1 cellular context compared by ENCODE assay signal in genomic region chr19:44753932-44754742, GRCh38.
TF ChIP-seq lines count a peak whose summit lies in the region.

No MANE protein-coding gene starts in this region.

TF ChIP-seq in K562, 482 proteins besides CTCF, POLR2A, EP300 and RAD21 (continued from another document):
- peak in 1 of 3 experiments; percentile 55; a peak in 1 of 6 replicates for TF ChIP-seq ZBTB11 (CRISPR knock-in tag; IDR thresholded peaks at IDR 0.05)
- TF ChIP-seq BRD9 (IDR thresholded peaks at IDR 0.05; ENCODE audit: low read depth, partially characterized antibody), result peak; percentile 21
- peak in 1 of 2 experiments; percentile 34; a peak in 1 of 4 replicates for TF ChIP-seq MLLT1 (IDR thresholded peaks at IDR 0.05)
- TF ChIP-seq CCNT2 (IDR thresholded peaks at IDR 0.05; ENCODE audit: borderline replicate concordance, extremely low read depth, insufficient read length, low read depth, low read length), result peak; percentile 40
- TF ChIP-seq PRDM10 (IDR thresholded peaks at IDR 0.05; ENCODE audit: partially characterized antibody), result peak; percentile 89
- 0 out of 2 replicates have a peak, but pooled peaks have one; percentile 24 for TF ChIP-seq POLR2AphosphoS5 (IDR thresholded peaks at IDR 0.05; ENCODE audit: control insufficient read depth, insufficient read depth, low read depth, low read length)
- peak; percentile 57; the same call in 1 of the 2 replicates for TF ChIP-seq ZBTB17 (CRISPR knock-in tag; IDR thresholded peaks at IDR 0.05)
- TF ChIP-seq POLR2G (IDR thresholded peaks at IDR 0.05; ENCODE audit: low read depth, low read length), result peak; percentile 69
- peak; percentile 85 for TF ChIP-seq ZFX (CRISPR knock-in tag; IDR thresholded peaks at IDR 0.05)
- peak; percentile 23 for TF ChIP-seq CHD4 (IDR thresholded peaks at IDR 0.05; ENCODE audit: insufficient read depth, insufficient replicate concordance, low read depth, low read length, poor library complexity, severe bottlenecking)
- TF ChIP-seq ZBTB7A (IDR thresholded peaks at IDR 0.05; ENCODE audit: borderline replicate concordance, control insufficient read depth, low read depth, low read length), result peak; percentile 73; the same call in 1 of the 2 replicates
- TF ChIP-seq HCFC1 (IDR thresholded peaks at IDR 0.05; ENCODE audit: low read depth, low read length), result 0 out of 2 replicates have a peak, but pooled peaks have one; percentile 3
- TF ChIP-seq NR1H2 (CRISPR knock-in tag; IDR thresholded peaks at IDR 0.05), result no peak; the same call in 1 of the 2 replicates
- no peak for TF ChIP-seq ZNF696 (CRISPR knock-in tag; conservative IDR thresholded peaks at IDR 0.05)
- peak; percentile 21 to 40; a peak in 1 of 4 replicates for TF ChIP-seq NRF1 (conservative IDR thresholded peaks at IDR 0.05 in 1 of 2, IDR thresholded peaks at IDR 0.05 in 1 of 2)
